Comparison of ENCODE assay signal across 23 cellular contexts in genomic region chr11:59009661-59010060, GRCh38.
A peak's percentile ranks its signal among the peaks of the same experiment; 100 is the strongest.
DNase-seq lines count a peak whose midpoint lies in the region; ATAC-seq and TF ChIP-seq lines count a peak whose summit lies in the region.
"Had no signal": no experiment of that assay in that cellular context is flagged by ENCODE, and none has a peak within 500 bp of the region (broad histone marks: within the 10 kb centered on the region; RNA-seq: fewer than 3 reads in every experiment).

No MANE protein-coding gene starts in this region.

- intact Hi-C loops in naive thymus-derived CD4-positive, alpha-beta T cell (cut with micrococcal nuclease): no loop called here

- H3K36me3 Mint-ChIP-seq in naive thymus-derived CD4-positive, alpha-beta T cell: no peaks in the 10 kb centered on the region
- H3K36me3 Mint-ChIP-seq: activated naive CD8-positive, alpha-beta T cell; brain had no signal

- H3K27me3 ChIP-seq in naive thymus-derived CD4-positive, alpha-beta T cell (ENCODE audit: control insufficient read depth in 2 of 2, insufficient read depth in 2 of 2, low read length in 2 of 2): no peaks in the 10 kb centered on the region
- no peaks in the 10 kb centered on the region for H3K27me3 ChIP-seq in effector memory CD4-positive, alpha-beta T cell (replicated peaks; ENCODE audit: control insufficient read depth, insufficient read depth, low read length, poor library complexity, severe bottlenecking)
- H3K27me3 ChIP-seq in BE2C: no peaks in the 10 kb centered on the region
- H3K27me3 ChIP-seq: heart right ventricle had no signal

- peak; percentile 63 for ATAC-seq in GM18519 (IDR thresholded peaks at IDR 0.05; ENCODE audit: low FRiP score, unreplicated experiment)
- peak; percentile 58 for ATAC-seq in HG03342 (IDR thresholded peaks at IDR 0.05; ENCODE audit: unreplicated experiment)
- ATAC-seq in naive thymus-derived CD4-positive, alpha-beta T cell: peak; percentile 44

- DNase-seq in RPMI8226 (peak; percentile 23), kidney tubule cell (ENCODE audit: low spot score) (no peak), GM10248 (ENCODE audit: extremely low spot score) (no peak), BE2C (no peak)
- DNase-seq in naive thymus-derived CD4-positive, alpha-beta T cell: no peak
- DNase-seq in effector memory CD4-positive, alpha-beta T cell: no peak
- DNase-seq: activated CD4-positive, alpha-beta T cell treated with anti-CD3 and anti-CD28 coated beads, Interleukin-2, amount 10 ng/mL, durations not matched to agents 24 days and 14 days; activated T-cell treated with anti-CD3 and anti-CD28 coated beads, Interleukin-2, amount 50 U/mL, for 1 hour; C1 segment of cervical spinal cord; dorsolateral prefrontal cortex; EL; HCEC 1CT; heart right ventricle; NCI-H2029 treated with DMSO at 0.1 percent for 48 hours; NCI-H526; stimulated activated CD4-positive, alpha-beta T cell treated with anti-CD3 and anti-CD28 coated beads, Interleukin-4, amount 100 ng/mL, for 1 hour; stimulated activated CD8-positive, alpha-beta memory T cell treated with anti-CD3 and anti-CD28 coated beads, Interleukin-4, amount 100 ng/mL, for 48 hours; T-helper 2 cell had no signal

- H3K27ac Mint-ChIP-seq in naive thymus-derived CD4-positive, alpha-beta T cell: no peak overlapping the region
- H3K27ac Mint-ChIP-seq: activated CD4-positive, alpha-beta T cell treated with anti-CD3 and anti-CD28 coated beads, Interleukin-2, amount 10 ng/mL, durations not matched to agents 24 days and 14 days; activated naive CD8-positive, alpha-beta T cell; brain had no signal

- H3K36me3 ChIP-seq in naive thymus-derived CD4-positive, alpha-beta T cell (ENCODE audit: control insufficient read depth in 2 of 3, insufficient read depth in 3 of 3, low read length in 3 of 3): no peaks in the 10 kb centered on the region
- no peaks in the 10 kb centered on the region for H3K36me3 ChIP-seq in effector memory CD4-positive, alpha-beta T cell (ENCODE audit: control insufficient read depth, insufficient read depth, low read length)
- no peaks in the 10 kb centered on the region for H3K36me3 ChIP-seq in BE2C
- H3K36me3 ChIP-seq: heart right ventricle, thoracic aorta had no signal

- no peaks in the 10 kb centered on the region for H3K9me3 Mint-ChIP-seq in naive thymus-derived CD4-positive, alpha-beta T cell
- H3K9me3 Mint-ChIP-seq: activated CD4-positive, alpha-beta T cell treated with anti-CD3 and anti-CD28 coated beads, Interleukin-2, amount 10 ng/mL, durations not matched to agents 24 days and 14 days; brain had no signal

- peaks cover 0 to 36% (median 20%) of the 10 kb centered on the region in 5 donors for H3K27me3 Mint-ChIP-seq in naive thymus-derived CD4-positive, alpha-beta T cell
- H3K27me3 Mint-ChIP-seq: brain had no signal

- CTCF ChIA-PET in naive thymus-derived CD4-positive, alpha-beta T cell (lab: Charles Lee): interaction anchor here (0.6 kb wide), 1 partner anchor 1031 kb away, joined by 3 read pairs; no protein-coding TSS in a partner anchor
- CTCF ChIA-PET in GM10248 (lab: Yijun Ruan, JAX): interaction anchor here (1.1 to 1.7 kb wide), 2 partner anchors 19 to 49 kb away, joined by 3 to 6 read pairs; no protein-coding TSS in a partner anchor

- H3K9me3 ChIP-seq in naive thymus-derived CD4-positive, alpha-beta T cell (ENCODE audit: control insufficient read depth in 2 of 3, low read length in 3 of 3): no peaks in the 10 kb centered on the region
- no peaks in the 10 kb centered on the region for H3K9me3 ChIP-seq in effector memory CD4-positive, alpha-beta T cell (ENCODE audit: control insufficient read depth, low read length)
- H3K9me3 ChIP-seq in BE2C: no peaks in the 10 kb centered on the region
- H3K9me3 ChIP-seq: heart right ventricle, thoracic aorta had no signal

- no peaks in the 10 kb centered on the region for H3K4me1 Mint-ChIP-seq in naive thymus-derived CD4-positive, alpha-beta T cell
- H3K4me1 Mint-ChIP-seq: activated CD4-positive, alpha-beta T cell treated with anti-CD3 and anti-CD28 coated beads, Interleukin-2, amount 10 ng/mL, durations not matched to agents 24 days and 14 days; brain had no signal

- no peak for TF ChIP-seq CTCF in GM10248 (IDR thresholded peaks at IDR 0.05; ENCODE audit: control extremely low read depth, extremely low read depth, low read depth, missing control alignments)
- no peak for TF ChIP-seq CTCF in BE2C (IDR thresholded peaks at IDR 0.05; ENCODE audit: low read depth, low read length)

- no peak overlapping the region for H3K27ac ChIP-seq in naive thymus-derived CD4-positive, alpha-beta T cell (ENCODE audit: low read depth, low read length)
- H3K27ac ChIP-seq in effector memory CD4-positive, alpha-beta T cell (ENCODE audit: insufficient read depth, low read length, poor library complexity, severe bottlenecking): no peak overlapping the region
- H3K27ac ChIP-seq: dorsolateral prefrontal cortex, heart right ventricle, thoracic aorta had no signal

- POLR2A ChIA-PET in naive thymus-derived CD4-positive, alpha-beta T cell (lab: Charles Lee): no interaction called here
- POLR2A ChIA-PET in GM10248 (lab: Yijun Ruan, JAX): no interaction called here

- no peak overlapping the region for H3K4me3 Mint-ChIP-seq in naive thymus-derived CD4-positive, alpha-beta T cell
- H3K4me3 Mint-ChIP-seq: activated CD4-positive, alpha-beta T cell treated with anti-CD3 and anti-CD28 coated beads, Interleukin-2, amount 10 ng/mL, durations not matched to agents 24 days and 14 days; activated naive CD8-positive, alpha-beta T cell; brain had no signal

- H3K4me3 ChIP-seq in naive thymus-derived CD4-positive, alpha-beta T cell (ENCODE audit: low read length): no peak overlapping the region
- H3K4me3 ChIP-seq in effector memory CD4-positive, alpha-beta T cell (ENCODE audit: insufficient read depth, low read depth, low read length, poor library complexity, severe bottlenecking): no peak overlapping the region
- H3K4me3 ChIP-seq in BE2C (ENCODE audit: low read depth, low read length): no peak overlapping the region
- H3K4me3 ChIP-seq: dorsolateral prefrontal cortex, heart right ventricle, thoracic aorta had no signal

- H3K4me1 ChIP-seq in naive thymus-derived CD4-positive, alpha-beta T cell (ENCODE audit: control insufficient read depth in 2 of 2, insufficient read depth in 2 of 2, low read length in 2 of 2): no peaks in the 10 kb centered on the region
- no peaks in the 10 kb centered on the region for H3K4me1 ChIP-seq in effector memory CD4-positive, alpha-beta T cell (ENCODE audit: control insufficient read depth, insufficient read depth, low read length, poor library complexity, severe bottlenecking)
- H3K4me1 ChIP-seq in BE2C: no peaks in the 10 kb centered on the region
